In the genomic region with DNA sequence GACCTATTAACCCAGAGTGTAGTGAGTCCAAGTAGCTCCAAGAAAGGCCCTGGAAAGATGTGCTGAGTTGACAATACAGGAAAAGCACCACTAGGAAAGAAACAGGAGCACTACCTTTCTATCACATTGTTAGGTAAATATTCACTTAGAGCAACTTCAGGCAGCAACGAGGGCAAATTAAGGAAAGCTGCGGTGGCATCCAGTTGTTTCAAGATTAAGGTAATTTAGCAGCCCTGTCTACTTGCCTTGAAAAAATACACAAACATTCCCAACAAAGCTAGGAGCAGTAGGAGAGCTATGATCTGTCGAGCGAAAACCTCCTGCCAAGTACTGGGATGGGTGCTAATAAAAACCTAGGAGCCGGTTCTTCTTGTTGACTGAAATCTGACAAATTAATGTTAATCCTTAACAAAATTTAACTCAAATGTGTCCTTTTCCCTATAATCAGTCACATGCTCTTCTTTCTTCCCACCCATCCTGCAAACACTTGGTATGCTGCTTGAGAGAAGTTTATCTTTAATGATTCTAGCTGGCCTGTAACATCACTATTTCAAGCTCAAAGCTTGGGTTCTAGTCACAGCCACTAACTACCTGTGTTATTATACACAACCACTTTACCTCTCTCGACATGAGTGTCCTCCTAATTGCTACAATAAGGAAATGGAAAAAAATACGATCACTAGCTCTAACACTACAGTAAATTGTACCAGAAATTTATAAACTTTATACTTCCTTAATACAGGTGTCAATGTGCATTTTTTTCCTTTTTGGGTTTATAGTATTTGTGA, we compare ENCODE assay signal across 12 cellular contexts. TPM values are rescaled to one million over a fixed set of nuclear protein-coding genes. Genes with fewer than 3 reads are reported as not detected.
A peak's percentile ranks its signal among the peaks of the same experiment; 100 is the strongest.
DNase-seq lines count a peak whose midpoint lies in the region; ATAC-seq and TF ChIP-seq lines count a peak whose summit lies in the region.
"Had no signal": no experiment of that assay in that cellular context is flagged by ENCODE, and none has a peak within 500 bp of the region (broad histone marks: within the 10 kb centered on the region; RNA-seq: fewer than 3 reads in every experiment).

No MANE protein-coding gene starts in this region.

- no peak for TF ChIP-seq CTCF in endodermal cell (conservative IDR thresholded peaks at IDR 0.05)
- TF ChIP-seq CTCF in osteocyte (IDR thresholded peaks at IDR 0.05) = no peak

- H3K27ac Mint-ChIP-seq in endodermal cell (peak overlapping the region; percentile 63), osteocyte (ENCODE audit: unreplicated experiment) (peak overlapping the region; percentile 33)

- no peaks in the 10 kb centered on the region for H3K4me1 ChIP-seq in endodermal cell (ENCODE audit: control insufficient read depth, insufficient read depth, low read length)

- peak overlapping the region; percentile 83 for H3K4me3 ChIP-seq in endodermal cell (ENCODE audit: low read length)

- no peak for ATAC-seq in GM21529 (IDR thresholded peaks at IDR 0.05; ENCODE audit: unreplicated experiment)

- H3K9me3 Mint-ChIP-seq in endodermal cell (peaks cover 42% of the 10 kb centered on the region), osteocyte (ENCODE audit: unreplicated experiment) (peaks cover 20% of the 10 kb centered on the region)

- no peak overlapping the region for H3K27ac ChIP-seq in endodermal cell (ENCODE audit: low read depth, low read length)
- H3K27ac ChIP-seq: 22Rv1 had no signal

- H3K27me3 ChIP-seq in endodermal cell (ENCODE audit: control insufficient read depth, insufficient read depth, low read length, poor library complexity, severe bottlenecking) = no peaks in the 10 kb centered on the region
- H3K27me3 ChIP-seq: cardiac muscle cell, thyroid gland had no signal

- H3K4me1 Mint-ChIP-seq in endodermal cell (peaks cover 20% of the 10 kb centered on the region), osteocyte (ENCODE audit: unreplicated experiment) (peaks cover 32% of the 10 kb centered on the region)

- WGBS in endodermal cell (ENCODE audit: insufficient coverage in 1 of 2, insufficient read length in 1 of 2), 2 experiments = 70 to 73% methylated on average over 2 to 7 of the region's 7 CpGs

- H3K9ac ChIP-seq in endodermal cell (ENCODE audit: extremely low read depth, low read length, poor library complexity, severe bottlenecking) = no peak overlapping the region

- H3K27me3 Mint-ChIP-seq in endodermal cell (ENCODE audit: insufficient read depth) (peaks cover 2% of the 10 kb centered on the region), osteocyte (ENCODE audit: unreplicated experiment) (no peaks in the 10 kb centered on the region)

- DNase-seq in DMS 273 (lab: John Stamatoyannopoulos, UW; ENCODE audit: unreplicated experiment) = peak; percentile 30
- no peak for DNase-seq in DMS 273 treated with DMSO at 0.1 percent for 48 hours (lab: John Stamatoyannopoulos, UW)
- DNase-seq in NCI-H526 treated with DMSO at 0.1 percent for 48 hours (lab: John Stamatoyannopoulos, UW) = peak; percentile 31
- DNase-seq in endodermal cell = no peak
- no peak for DNase-seq in osteocyte (ENCODE audit: extremely low spot score, unreplicated experiment)
- DNase-seq in AML-193 (lab: John Stamatoyannopoulos, UW) = no peak
- DNase-seq in NAMALWA (ENCODE audit: low spot score) = no peak
- DNase-seq: stimulated activated CD4-positive, alpha-beta T cell treated with anti-CD3 and anti-CD28 coated beads, Interleukin-15, amount 100 ng/mL, for 24 hours had no signal

- H3K9me3 ChIP-seq in endodermal cell (ENCODE audit: control insufficient read depth, low read length) = peaks cover 44% of the 10 kb centered on the region
- H3K9me3 ChIP-seq: thyroid gland had no signal

- H3K4me3 Mint-ChIP-seq in endodermal cell (peak overlapping the region; percentile 92), osteocyte (ENCODE audit: unreplicated experiment) (peak overlapping the region; percentile 14)

- peaks cover 22% of the 10 kb centered on the region for H3K36me3 ChIP-seq in endodermal cell (ENCODE audit: control insufficient read depth, insufficient read depth, low read length)
- H3K36me3 ChIP-seq: cardiac muscle cell, thyroid gland had no signal

- H3K36me3 Mint-ChIP-seq in endodermal cell (ENCODE audit: low read depth) = peaks cover 43% of the 10 kb centered on the region
- peaks cover 15% of the 10 kb centered on the region for H3K36me3 Mint-ChIP-seq in osteocyte (ENCODE audit: unreplicated experiment)

RNA-seq across cellular contexts. Expression of a gene that starts 2.0 kb away (rescaled TPM):
- total RNA-seq in endodermal cell (100 to 1,000 TPM; 128 to 131 TPM), osteocyte (57.0 and 57.7 TPM in 2 replicates)
- polyA plus RNA-seq in endodermal cell (2013, experiment 1 of 2) = 98.0 TPM
- polyA plus RNA-seq in endodermal cell (2013, experiment 2 of 2) = 83.9 TPM

Comparison
In these comparisons a context has a peak if more than half of its experiments do, and no peak if none do; other contexts are left out.
1. DNase-seq: peak in DMS 273 (single experiment) and NCI-H526 treated with DMSO at 0.1 percent for 48 hours (single experiment); none in DMS 273 treated with DMSO at 0.1 percent for 48 hours (single experiment), endodermal cell (single experiment), osteocyte (single experiment), AML-193 (0 of 2) and NAMALWA (single experiment).